In the genomic region with DNA sequence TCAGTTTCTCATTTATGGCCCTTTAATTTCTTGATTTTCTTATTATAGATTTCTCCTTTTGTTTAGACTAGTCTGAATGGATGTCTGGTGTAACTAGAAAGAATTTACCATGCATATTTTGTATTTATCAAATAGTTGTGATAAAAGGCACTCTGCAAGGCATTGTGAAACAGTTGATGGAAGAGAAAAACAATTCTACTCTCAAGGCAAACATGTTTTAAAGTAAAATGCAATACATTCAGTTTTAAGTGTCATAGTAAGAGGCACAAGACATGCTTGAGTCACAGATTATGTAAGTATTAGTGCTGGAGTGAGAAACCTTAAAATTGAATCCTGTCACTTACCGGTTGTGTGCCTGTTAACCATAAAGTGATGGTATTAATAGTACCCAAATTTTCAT, we compare ENCODE assay signal across 27 cellular contexts.
"Had no signal": no experiment of that assay in that cellular context is flagged by ENCODE, and none has a peak within 500 bp of the region (broad histone marks: within the 10 kb centered on the region; RNA-seq: fewer than 3 reads in every experiment).

No MANE protein-coding gene starts in this region.

- H3K27ac ChIP-seq: colonic mucosa, foreskin keratinocyte, heart left ventricle, left lung, lower lobe of right lung, neural progenitor cell, right lobe of liver, skin epidermis, upper lobe of left lung, WERI-Rb-1 had no signal

- H3K4me2 ChIP-seq: neural progenitor cell had no signal

- H3K36me3 ChIP-seq: colonic mucosa, heart left ventricle, left lung, lower lobe of right lung, neural progenitor cell, right lobe of liver, upper lobe of left lung, WERI-Rb-1 had no signal

- H3K4me1 ChIP-seq: colonic mucosa, heart left ventricle, left lung, lower lobe of right lung, neural progenitor cell, right lobe of liver, upper lobe of left lung had no signal

- H3K4me3 ChIP-seq: colonic mucosa, heart left ventricle, left lung, lower lobe of right lung, neural progenitor cell, right lobe of liver, skin epidermis, upper lobe of left lung had no signal

- ATAC-seq: activated CD4-positive, CD25-positive, alpha-beta regulatory T cell treated with anti-CD3 and anti-CD28 coated beads, Interleukin-2, amount 50 U/mL, for 24 hours; foreskin keratinocyte; heart left ventricle; left lung; lower lobe of right lung; natural killer cell; right lobe of liver; stimulated activated memory B cell treated with anti-CD40 and anti-IgM and Interleukin-4, amounts not matched to agents 10 μg/mL and 1 μg/mL and 100 μg/mL, for 72 hours; stimulated activated naive CD8-positive, alpha-beta T cell treated with anti-CD3 and anti-CD28 coated beads, Interleukin-15, amount 100 ng/mL, for 72 hours had no signal

- H3K27me3 ChIP-seq: colonic mucosa, heart left ventricle, left lung, neural progenitor cell, right lobe of liver, upper lobe of left lung had no signal

- H3K9me3 ChIP-seq: colonic mucosa, lower lobe of right lung, right lobe of liver, upper lobe of left lung had no signal

- H3K9ac ChIP-seq: neural progenitor cell had no signal

- DNase-seq: activated CD4-positive, alpha-beta T cell treated with anti-CD3 and anti-CD28 coated beads for 48 hours; activated CD4-positive, alpha-beta T cell treated with anti-CD3 and anti-CD28 coated beads, Interleukin-2, amount 50 U/mL, for 48 hours; activated CD8-positive, alpha-beta memory T cell treated with anti-CD3 and anti-CD28 coated beads for 24 hours; activated effector memory CD4-positive, alpha-beta T cell treated with anti-CD3 and anti-CD28 coated beads, Interleukin-2, amount 50 U/mL, for 16 hours; activated naive CD4-positive, alpha-beta T cell treated with anti-CD3 and anti-CD28 coated beads for 36 hours; activated naive CD8-positive, alpha-beta T cell treated with anti-CD3 and anti-CD28 coated beads, Interleukin-2, amount 10 ng/mL, durations not matched to agents 7 days and 5 days; colonic mucosa; effector memory CD4-positive, alpha-beta T cell; foreskin keratinocyte; heart left ventricle; left lung; lower lobe of right lung; mesenchymal stem cell; natural killer cell; posterior cingulate gyrus; right lobe of liver; stimulated activated CD4-positive, alpha-beta T cell treated with anti-CD3 and anti-CD28 coated beads, Interleukin-4, amount 100 ng/mL, for 24 hours; stimulated activated naive CD8-positive, alpha-beta T cell treated with anti-CD3 and anti-CD28 coated beads, Interleukin-15, amount 100 ng/mL, for 72 hours; substantia nigra; SW 1271; T-helper 9 cell; upper lobe of left lung; WERI-Rb-1 had no signal
